1 cellular context compared by ENCODE assay signal in genomic region chr1:209674957-209675566, GRCh38.
TF ChIP-seq lines count a peak whose summit lies in the region.

Gene G0S2 (plus strand): TSS chr1:209675412. CDS start chr1:209675685, 273 bp downstream.

TF ChIP-seq in K562, 482 proteins besides CTCF, POLR2A, EP300 and RAD21 (continued from another document):
- TF ChIP-seq ZNF518B (CRISPR knock-in tag; IDR thresholded peaks at IDR 0.05) (no peak), ATF7 (IDR thresholded peaks at IDR 0.05) (peak; percentile 72), THAP7 (CRISPR knock-in tag; IDR thresholded peaks at IDR 0.05) (no peak), PRMT5 (CRISPR knock-in tag; IDR thresholded peaks at IDR 0.05) (no peak)
